ENCODE assay signal across 8 cellular contexts in the genomic region with DNA sequence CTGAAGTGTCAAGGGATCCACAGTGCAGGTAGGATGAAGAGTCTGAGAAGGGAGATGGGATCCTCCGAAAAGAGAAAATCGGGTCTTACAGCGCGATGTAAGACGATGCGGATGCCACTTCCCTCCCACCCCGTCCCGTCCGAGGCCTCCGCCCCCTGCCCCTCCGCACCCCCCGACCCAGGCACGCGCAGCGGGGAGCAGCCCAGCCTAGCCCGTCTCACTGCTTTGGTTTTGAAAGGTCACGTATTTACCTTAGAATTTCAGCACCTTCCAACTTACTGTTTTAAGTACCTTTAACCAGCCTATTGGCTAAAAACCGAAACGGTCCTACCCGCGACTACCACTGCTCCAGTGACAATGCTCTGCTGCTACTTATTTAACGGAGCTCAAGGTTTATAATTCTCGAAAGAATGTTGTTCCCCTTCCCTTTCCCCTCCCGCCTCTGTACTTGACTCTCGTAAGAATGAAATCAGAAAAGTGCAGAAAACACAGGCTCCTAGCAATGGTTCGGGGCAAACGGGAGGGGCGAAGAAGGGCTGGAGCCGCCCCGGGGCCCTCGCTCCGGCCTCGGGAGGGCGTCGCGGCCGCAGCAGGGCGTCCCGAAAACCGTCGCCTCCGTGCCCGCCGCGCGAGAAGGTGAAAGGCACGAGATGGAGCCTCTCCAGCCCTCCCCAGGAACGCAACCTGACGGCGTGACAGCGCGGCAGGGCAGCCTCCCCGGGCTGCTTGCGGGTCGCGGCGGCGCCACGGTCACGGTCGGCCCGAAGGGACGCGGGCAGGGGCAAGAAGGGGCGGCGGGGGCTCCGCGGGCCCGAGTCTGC.
DNase-seq lines count a peak whose midpoint lies in the region; ATAC-seq and TF ChIP-seq lines count a peak whose summit lies in the region.

No MANE protein-coding gene starts in this region.

- H3K9me3 ChIP-seq in ES-I3 (ENCODE audit: control insufficient read depth, insufficient read depth, low read length): no peaks in the 10 kb centered on the region
- no peaks in the 10 kb centered on the region for H3K9me3 ChIP-seq in WERI-Rb-1 (ENCODE audit: severe bottlenecking)

- H3K4me1 ChIP-seq in ES-I3 (ENCODE audit: insufficient read depth, low read length) (no peaks in the 10 kb centered on the region; the same call in 1 of the 2 replicates), KMS-11 (ENCODE audit: low read depth, poor library complexity, severe bottlenecking) (peaks cover 13% of the 10 kb centered on the region)

- H3K27ac Mint-ChIP-seq in central memory CD8-positive, alpha-beta T cell (ENCODE audit: low read depth): no peak overlapping the region

- H3K36me3 Mint-ChIP-seq in central memory CD8-positive, alpha-beta T cell (ENCODE audit: insufficient read depth): peaks cover 4% of the 10 kb centered on the region

- peak overlapping the region; percentile 65 for H3K4me3 ChIP-seq in KMS-11 (IDR thresholded peaks at IDR 0.05; ENCODE audit: insufficient read depth, low read depth, low read length)
- H3K4me3 ChIP-seq in WERI-Rb-1 (ENCODE audit: low read depth, low read length): peak overlapping the region; percentile 58

- H3K4me1 Mint-ChIP-seq in central memory CD8-positive, alpha-beta T cell: peaks cover 18% of the 10 kb centered on the region

- peaks cover 26% of the 10 kb centered on the region for H3K79me2 ChIP-seq in KMS-11 (ENCODE audit: insufficient read depth, low read depth)

- ATAC-seq in GM21717 (IDR thresholded peaks at IDR 0.05; ENCODE audit: unreplicated experiment): peak; percentile 31
- peak; percentile 15 for ATAC-seq in central memory CD8-positive, alpha-beta T cell (replicated peaks; ENCODE audit: extremely low read depth, poor library complexity, severe bottlenecking)

- H3K9me3 Mint-ChIP-seq in central memory CD8-positive, alpha-beta T cell: no peaks in the 10 kb centered on the region

- H3K27ac ChIP-seq in KMS-11 (peak overlapping the region; percentile 67), WERI-Rb-1 (peak overlapping the region; percentile 88)

- no peaks in the 10 kb centered on the region for H4K20me1 ChIP-seq in KMS-11 (ENCODE audit: insufficient read depth)

- peak overlapping the region; percentile 58 for H3K9ac ChIP-seq in ES-I3 (ENCODE audit: low read depth, low read length)
- peak overlapping the region; percentile 67 for H3K9ac ChIP-seq in KMS-11

- DNase-seq in WERI-Rb-1 (no peak), kidney glomerular epithelial cell (lab: John Stamatoyannopoulos, UW) (peak; percentile 41), SHP77 (lab: John Stamatoyannopoulos, UW) (no peak)
- DNase-seq in central memory CD8-positive, alpha-beta T cell (ENCODE audit: low spot score in 2 of 2): peak in 1 of 2 donors; percentile 11
- DNase-seq in stimulated activated CD4-positive, alpha-beta T cell treated with anti-CD3 and anti-CD28 coated beads, Interleukin-2, amount 100 ng/mL, for 24 hours: peak; percentile 50 to 52

- peak overlapping the region; percentile 98 for H3K4me2 ChIP-seq in KMS-11

- peak overlapping the region; percentile 78 for H2AFZ ChIP-seq in KMS-11 (ENCODE audit: low read depth)

- peak overlapping the region; percentile 90 for H3K4me3 Mint-ChIP-seq in central memory CD8-positive, alpha-beta T cell

- TF ChIP-seq CTCF in KMS-11 (conservative IDR thresholded peaks at IDR 0.05; ENCODE audit: low read depth, low read length) (no peak), WERI-Rb-1 (IDR thresholded peaks at IDR 0.05; ENCODE audit: low read depth, low read length) (peak; percentile 23)

- no peaks in the 10 kb centered on the region; the same call in 1 of the 2 replicates for H3K27me3 ChIP-seq in KMS-11 (ENCODE audit: insufficient read depth, low read depth)
- H3K27me3 ChIP-seq in WERI-Rb-1 (ENCODE audit: insufficient read depth, low read depth, severe bottlenecking): no peaks in the 10 kb centered on the region

- no peaks in the 10 kb centered on the region for H3K27me3 Mint-ChIP-seq in central memory CD8-positive, alpha-beta T cell

- H3K36me3 ChIP-seq in ES-I3 (ENCODE audit: insufficient read depth, low read length) (no peaks in the 10 kb centered on the region), KMS-11 (ENCODE audit: insufficient read depth) (no peaks in the 10 kb centered on the region), WERI-Rb-1 (no peaks in the 10 kb centered on the region)

Comparison
In these comparisons a context has a peak if more than half of its experiments do, and no peak if none do; other contexts are left out.
1. DNase-seq: peak in kidney glomerular epithelial cell (single experiment) and stimulated activated CD4-positive, alpha-beta T cell treated with anti-CD3 and anti-CD28 coated beads, Interleukin-2, amount 100 ng/mL, for 24 hours (2 of 2); none in WERI-Rb-1 (single experiment) and SHP77 (0 of 2).